In the genomic region with DNA sequence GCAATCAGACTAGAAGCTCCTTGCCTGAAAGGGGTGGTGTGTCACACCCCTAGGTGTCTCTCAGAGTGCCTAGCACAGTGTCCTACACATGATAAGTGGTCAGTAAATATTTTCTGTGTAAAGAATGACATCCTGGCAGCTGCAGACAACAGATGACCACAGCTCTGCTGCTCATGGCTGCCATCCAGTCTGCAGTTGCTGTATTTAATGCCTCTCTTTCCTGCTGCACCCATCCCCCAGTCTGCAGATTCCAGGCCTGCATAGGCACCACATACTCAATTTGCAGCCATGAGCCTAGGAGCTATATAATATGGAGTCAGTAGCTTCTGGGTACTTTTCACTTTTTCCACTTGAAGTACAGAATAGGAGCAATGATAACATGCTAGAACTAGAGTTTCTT, we compare ENCODE assay signal across 27 cellular contexts.
DNase-seq lines count a peak whose midpoint lies in the region; ATAC-seq and TF ChIP-seq lines count a peak whose summit lies in the region.
"Had no signal": no experiment of that assay in that cellular context is flagged by ENCODE, and none has a peak within 500 bp of the region (broad histone marks: within the 10 kb centered on the region; RNA-seq: fewer than 3 reads in every experiment).

No MANE protein-coding gene starts in this region.

- peaks cover 3 to 14% of the 10 kb centered on the region in 2 donors for H3K4me1 Mint-ChIP-seq in effector memory CD8-positive, alpha-beta T cell (ENCODE audit: low read depth in 2 of 2)
- H3K4me1 Mint-ChIP-seq: neural progenitor cell had no signal

- H3K27me3 ChIP-seq in BE2C (no peaks in the 10 kb centered on the region), heart right ventricle (no peaks in the 10 kb centered on the region), esophagus muscularis mucosa (no peaks in the 10 kb centered on the region)
- H3K27me3 ChIP-seq: gastrocnemius medialis, neural progenitor cell, upper lobe of right lung had no signal

- H3K27me3 Mint-ChIP-seq in effector memory CD8-positive, alpha-beta T cell: no peaks in the 10 kb centered on the region
- H3K27me3 Mint-ChIP-seq: memory B cell had no signal

- intact Hi-C loops in heart right ventricle (cut with DNase I) (loop anchor here in 1 of 10 donors (5.0 kb wide), 1 partner anchor 736 kb away; no protein-coding TSS in a partner anchor), esophagus muscularis mucosa (cut with DNase I) (no loop called here)

- TF ChIP-seq EP300 in esophagus muscularis mucosa (IDR thresholded peaks at IDR 0.05): no peak

- peak; percentile 22 for DNase-seq in BE2C
- peak; percentile 60 for DNase-seq in DMS53 treated with DMSO at 0.1 percent for 48 hours (lab: John Stamatoyannopoulos, UW; ENCODE audit: unreplicated experiment)
- DNase-seq in NCI-H774 (lab: John Stamatoyannopoulos, UW): peak; percentile 20
- peak in 1 of 2 donors; percentile 9 for DNase-seq in heart right ventricle
- no peak for DNase-seq in dermis blood vessel endothelial cell
- DNase-seq in esophagus muscularis mucosa (ENCODE audit: extremely low spot score): no peak
- DNase-seq in effector memory CD8-positive, alpha-beta T cell: no peak
- DNase-seq: activated CD4-positive, alpha-beta memory T cell treated with anti-CD3 and anti-CD28 coated beads for 36 hours; activated CD4-positive, alpha-beta T cell treated with anti-CD3 and anti-CD28 coated beads for 1 hour; activated CD8-positive, alpha-beta memory T cell treated with anti-CD3 and anti-CD28 coated beads, Interleukin-2, amount 50 U/mL, for 4 hours; activated naive CD4-positive, alpha-beta T cell treated with Interleukin-2 at 50 U/mL for 16 hours; C1 segment of cervical spinal cord; central memory CD4-positive, alpha-beta T cell; COR-L47; gastrocnemius medialis; HFFc6; hypothalamus; NCI-H2107; NCI-H446 treated with DMSO at 0.1 percent for 48 hours; NK-92 treated with Interleukin-12 subunit alpha and Interleukin-12 subunit beta, amount 100 ng/mL, for 24 hours; stimulated activated CD4-positive, alpha-beta T cell treated with anti-CD3 and anti-CD28 coated beads, Interleukin-1b, Interleukin-23, amount 100 ng/mL, for 48 hours; stimulated activated naive CD8-positive, alpha-beta T cell treated with anti-CD3 and anti-CD28 coated beads, Interleukin-15, Interleukin-2, amounts not matched to agents 100 U/mL and 50 U/mL, for 24 hours; SW 1271; upper lobe of right lung had no signal

- no peaks in the 10 kb centered on the region for H3K9me3 ChIP-seq in BE2C
- no peaks in the 10 kb centered on the region for H3K9me3 ChIP-seq in heart right ventricle
- no peaks in the 10 kb centered on the region for H3K9me3 ChIP-seq in esophagus muscularis mucosa
- H3K9me3 ChIP-seq: gastrocnemius medialis, upper lobe of right lung had no signal

- peak in 6 of 8 donors; percentile 45 to 74 (median 58) for ATAC-seq in heart right ventricle
- ATAC-seq in effector memory CD8-positive, alpha-beta T cell (replicated peaks): no peak
- ATAC-seq: gastrocnemius medialis; stimulated activated naive CD8-positive, alpha-beta T cell treated with anti-CD3 and anti-CD28 coated beads, Interleukin-15, Interleukin-2, amounts not matched to agents 100 U/mL and 50 U/mL, for 24 hours; upper lobe of right lung had no signal

- H3K4me3 ChIP-seq in BE2C (ENCODE audit: low read depth, low read length) (no peak overlapping the region), heart right ventricle (no peak overlapping the region), esophagus muscularis mucosa (no peak overlapping the region)
- H3K4me3 ChIP-seq: gastrocnemius medialis, neural progenitor cell, upper lobe of right lung had no signal

- H3K27ac ChIP-seq in heart right ventricle (no peak overlapping the region), esophagus muscularis mucosa (replicated peaks in 1 of 4) (no peak overlapping the region)
- H3K27ac ChIP-seq: gastrocnemius medialis, neural progenitor cell, upper lobe of right lung had no signal

- no peaks in the 10 kb centered on the region for H3K9me3 Mint-ChIP-seq in effector memory CD8-positive, alpha-beta T cell
- H3K9me3 Mint-ChIP-seq: activated CD4-positive, alpha-beta memory T cell treated with anti-CD3 and anti-CD28 coated beads for 36 hours; activated T-helper 1 cell treated with anti-CD3 and anti-CD28 coated beads, Interleukin-12 subunit alpha, Interleukin-12 subunit beta, Interleukin-2, Interleukin-4 antibody, amounts not matched to agents 30 ng/mL and 10 ng/mL and 1 ng/mL, durations not matched to agents 14 hours and 24 hours and 36 hours; HFFc6; memory B cell; neural progenitor cell had no signal

- no peak overlapping the region for H3K27ac Mint-ChIP-seq in effector memory CD8-positive, alpha-beta T cell
- H3K27ac Mint-ChIP-seq: activated CD4-positive, alpha-beta memory T cell treated with anti-CD3 and anti-CD28 coated beads for 36 hours; activated T-helper 1 cell treated with anti-CD3 and anti-CD28 coated beads, Interleukin-12 subunit alpha, Interleukin-12 subunit beta, Interleukin-2, Interleukin-4 antibody, amounts not matched to agents 30 ng/mL and 10 ng/mL and 1 ng/mL, durations not matched to agents 14 hours and 24 hours and 36 hours; HFFc6; memory B cell; neural progenitor cell had no signal

- H3K4me1 ChIP-seq in BE2C: no peaks in the 10 kb centered on the region; the same call in none of the 2 replicates
- H3K4me1 ChIP-seq in heart right ventricle: peaks cover 0 to 19% (median under 1%) of the 10 kb centered on the region in 9 donors
- no peaks in the 10 kb centered on the region for H3K4me1 ChIP-seq in esophagus muscularis mucosa
- H3K4me1 ChIP-seq: upper lobe of right lung had no signal

- H3K4me3 Mint-ChIP-seq in effector memory CD8-positive, alpha-beta T cell: no peak overlapping the region
- H3K4me3 Mint-ChIP-seq: activated CD4-positive, alpha-beta memory T cell treated with anti-CD3 and anti-CD28 coated beads for 36 hours; activated T-helper 1 cell treated with anti-CD3 and anti-CD28 coated beads, Interleukin-12 subunit alpha, Interleukin-12 subunit beta, Interleukin-2, Interleukin-4 antibody, amounts not matched to agents 30 ng/mL and 10 ng/mL and 1 ng/mL, durations not matched to agents 14 hours and 24 hours and 36 hours; HFFc6; memory B cell; neural progenitor cell had no signal

- no peak for TF ChIP-seq POLR2A in esophagus muscularis mucosa (IDR thresholded peaks at IDR 0.05; ENCODE audit: low read depth)

- H3K36me3 ChIP-seq in BE2C (no peaks in the 10 kb centered on the region), heart right ventricle (no peaks in the 10 kb centered on the region), esophagus muscularis mucosa (no peaks in the 10 kb centered on the region)
- H3K36me3 ChIP-seq: gastrocnemius medialis, neural progenitor cell, upper lobe of right lung had no signal

- TF ChIP-seq CTCF in BE2C (IDR thresholded peaks at IDR 0.05; ENCODE audit: low read depth, low read length): no peak
- no peak for TF ChIP-seq CTCF in heart right ventricle (IDR thresholded peaks at IDR 0.05)
- no peak for TF ChIP-seq CTCF in esophagus muscularis mucosa (IDR thresholded peaks at IDR 0.05)

- no peaks in the 10 kb centered on the region for H3K36me3 Mint-ChIP-seq in effector memory CD8-positive, alpha-beta T cell (ENCODE audit: insufficient read depth)
- H3K36me3 Mint-ChIP-seq: activated CD4-positive, alpha-beta memory T cell treated with anti-CD3 and anti-CD28 coated beads for 36 hours; memory B cell; neural progenitor cell had no signal

Comparison
In these comparisons a context has a peak if more than half of its experiments do, and no peak if none do; other contexts are left out.
1. DNase-seq: peak in BE2C (single experiment), DMS53 treated with DMSO at 0.1 percent for 48 hours (single experiment) and NCI-H774 (single experiment); none in dermis blood vessel endothelial cell (single experiment), esophagus muscularis mucosa (single experiment) and effector memory CD8-positive, alpha-beta T cell (0 of 3).